ENCODE assay signal across 8 cellular contexts in genomic region chr4:155403886-155404285, GRCh38. TPM values are rescaled to one million over a fixed set of nuclear protein-coding genes. Genes with fewer than 3 reads are reported as not detected.
DNase-seq lines count a peak whose midpoint lies in the region; ATAC-seq and TF ChIP-seq lines count a peak whose summit lies in the region.

No MANE protein-coding gene starts in this region.

- no peak overlapping the region for H2BK120ac ChIP-seq in neuronal stem cell (ENCODE audit: low read depth, low read length)

- no peak overlapping the region for H3K27ac Mint-ChIP-seq in chondrocyte (ENCODE audit: unreplicated experiment)
- no peak overlapping the region for H3K27ac Mint-ChIP-seq in CD4-positive, alpha-beta T cell

- no peak overlapping the region for H3K27ac ChIP-seq in neuronal stem cell (replicated peaks; ENCODE audit: low read length)
- no peak overlapping the region for H3K27ac ChIP-seq in CD4-positive, alpha-beta T cell (ENCODE audit: low read depth, low read length)

- no peaks in the 10 kb centered on the region for H3K27me3 ChIP-seq in neuronal stem cell (ENCODE audit: control insufficient read depth in 3 of 3, insufficient read depth in 3 of 3, low read depth in 1 of 3, low read length in 3 of 3)
- H3K27me3 ChIP-seq in CD4-positive, alpha-beta T cell (ENCODE audit: control insufficient read depth, insufficient read depth, low read length), result no peaks in the 10 kb centered on the region

- no peaks in the 10 kb centered on the region for H3K36me3 ChIP-seq in neuronal stem cell (replicated peaks in 1 of 2; ENCODE audit: control insufficient read depth in 2 of 2, insufficient read depth in 2 of 2, low read length in 2 of 2)

- no peak overlapping the region for H2AK5ac ChIP-seq in neuronal stem cell (ENCODE audit: low read depth, low read length)

- H2AFZ ChIP-seq in neuronal stem cell (ENCODE audit: low read length), result no peak overlapping the region

- no peak overlapping the region for H3K4me2 ChIP-seq in neuronal stem cell (ENCODE audit: insufficient read depth, low read length, poor library complexity, severe bottlenecking)

- no peak overlapping the region for H3K4me3 Mint-ChIP-seq in chondrocyte (ENCODE audit: unreplicated experiment)
- H3K4me3 Mint-ChIP-seq in CD4-positive, alpha-beta T cell, result no peak overlapping the region

- no peak overlapping the region for H2BK5ac ChIP-seq in neuronal stem cell (ENCODE audit: low read length)

- no peak overlapping the region for H4K91ac ChIP-seq in neuronal stem cell (ENCODE audit: low read depth, low read length, poor library complexity)

- intact Hi-C loops in CD4-positive, alpha-beta T cell (cut with DNase I, micrococcal nuclease), result no loop called here

- H3K18ac ChIP-seq in neuronal stem cell (ENCODE audit: low read length), result no peak overlapping the region

- H3K27me3 Mint-ChIP-seq in chondrocyte (ENCODE audit: low read depth), result peaks cover 14% of the 10 kb centered on the region
- H3K27me3 Mint-ChIP-seq in CD4-positive, alpha-beta T cell, result no peaks in the 10 kb centered on the region

- no peak for ATAC-seq in CD4-positive, alpha-beta T cell (ENCODE audit: poor library complexity)
- ATAC-seq in HG02588 (IDR thresholded peaks at IDR 0.05; ENCODE audit: unreplicated experiment), result no peak
- ATAC-seq in GM19035 (IDR thresholded peaks at IDR 0.05; ENCODE audit: unreplicated experiment), result no peak
- ATAC-seq in HG02938 (IDR thresholded peaks at IDR 0.05; ENCODE audit: unreplicated experiment), result no peak

- no peak overlapping the region for H2BK15ac ChIP-seq in neuronal stem cell (ENCODE audit: low read length)

- H3K23ac ChIP-seq in neuronal stem cell (ENCODE audit: low read depth, low read length, poor library complexity), result no peak overlapping the region

- H3K9ac ChIP-seq in neuronal stem cell (ENCODE audit: low read depth, low read length, poor library complexity), result no peak overlapping the region

- H3K14ac ChIP-seq in neuronal stem cell (ENCODE audit: low read length), result no peak overlapping the region

- H4K8ac ChIP-seq in neuronal stem cell (ENCODE audit: low read depth, low read length), result no peak overlapping the region

- no peak for DNase-seq in GM10266 (ENCODE audit: extremely low spot score)
- DNase-seq in NCI-H2227 (lab: John Stamatoyannopoulos, UW; ENCODE audit: unreplicated experiment), result peak; percentile 22
- DNase-seq in chondrocyte (ENCODE audit: low spot score), result no peak
- DNase-seq in neuronal stem cell (ENCODE audit: low spot score), result peak; percentile 8
- DNase-seq in CD4-positive, alpha-beta T cell, result no peak

- H3K9me3 Mint-ChIP-seq in chondrocyte (ENCODE audit: low read depth), result no peaks in the 10 kb centered on the region
- H3K9me3 Mint-ChIP-seq in CD4-positive, alpha-beta T cell, result no peaks in the 10 kb centered on the region

- H3K9me3 ChIP-seq in neuronal stem cell (replicated peaks in 1 of 2; ENCODE audit: control insufficient read depth in 2 of 2, insufficient read depth in 1 of 2, low read depth in 1 of 2, low read length in 2 of 2), result no peaks in the 10 kb centered on the region
- no peaks in the 10 kb centered on the region for H3K9me3 ChIP-seq in CD4-positive, alpha-beta T cell (ENCODE audit: control insufficient read depth, low read length)

- no peaks in the 10 kb centered on the region for H3K79me1 ChIP-seq in neuronal stem cell (ENCODE audit: low read depth, low read length)

- H3K4me3 ChIP-seq in neuronal stem cell (ENCODE audit: low read length in 2 of 2), result no peak overlapping the region

- POLR2A ChIA-PET in CD4-positive, alpha-beta T cell (lab: Charles Lee), result no interaction called here

- H3K4me1 Mint-ChIP-seq in chondrocyte (ENCODE audit: low read depth), result peaks cover 6% of the 10 kb centered on the region
- no peaks in the 10 kb centered on the region for H3K4me1 Mint-ChIP-seq in CD4-positive, alpha-beta T cell (ENCODE audit: low read depth)

- WGBS in neuronal stem cell (ENCODE audit: extremely low coverage in 2 of 2, insufficient read length in 2 of 2, insufficient replicate concordance in 1 of 2), 2 donors, result no CpG with 5 or more reads among the region's 4 CpGs

- CTCF ChIA-PET in CD4-positive, alpha-beta T cell (lab: Charles Lee), result no interaction called here

- no peaks in the 10 kb centered on the region for H3K4me1 ChIP-seq in neuronal stem cell (ENCODE audit: control insufficient read depth in 2 of 2, insufficient read depth in 1 of 2, low read depth in 1 of 2, low read length in 2 of 2)

- peak; percentile 15 for TF ChIP-seq CTCF in GM10266 (IDR thresholded peaks at IDR 0.05; ENCODE audit: control insufficient read depth, insufficient read depth, low read depth, missing control alignments)
- TF ChIP-seq CTCF in chondrocyte (IDR thresholded peaks at IDR 0.05), result peak; percentile 90
- no peak for TF ChIP-seq CTCF in CD4-positive, alpha-beta T cell (IDR thresholded peaks at IDR 0.05)

- peaks cover 2% of the 10 kb centered on the region for H3K36me3 Mint-ChIP-seq in chondrocyte (ENCODE audit: low read depth)
- no peaks in the 10 kb centered on the region for H3K36me3 Mint-ChIP-seq in CD4-positive, alpha-beta T cell (ENCODE audit: low read depth)

- H3K4ac ChIP-seq in neuronal stem cell (ENCODE audit: low read length), result no peak overlapping the region

- H2BK12ac ChIP-seq in neuronal stem cell (ENCODE audit: low read length), result no peak overlapping the region

RNA-seq across cellular contexts. Expression of gene MAP9, which starts 27.1 kb away (rescaled TPM):
- total RNA-seq in chondrocyte, result 13.6 to 24.5 TPM (median 14.0 TPM) in 3 replicates
- 30.6 TPM for polyA plus RNA-seq in neuronal stem cell (2013, experiment 1 of 2)
- polyA plus RNA-seq in neuronal stem cell (2013, experiment 2 of 2), result 31.7 TPM
- total RNA-seq in CD4-positive, alpha-beta T cell, result 10 to 100 TPM; 15.5 to 16.5 TPM

Comparison
In these comparisons a context has a peak if more than half of its experiments do, and no peak if none do; other contexts are left out.
1. DNase-seq: peak in NCI-H2227 (single experiment) and neuronal stem cell (single experiment); none in GM10266 (single experiment), chondrocyte (single experiment) and CD4-positive, alpha-beta T cell (0 of 10).